ENCODE assay signal across 21 cellular contexts in genomic region chr3:171995486-171995885, GRCh38.
"Had no signal": no experiment of that assay in that cellular context is flagged by ENCODE, and none has a peak within 500 bp of the region (broad histone marks: within the 10 kb centered on the region; RNA-seq: fewer than 3 reads in every experiment).

No MANE protein-coding gene starts in this region.

- H3K27ac ChIP-seq: body of pancreas, gastroesophageal sphincter, heart left ventricle, prostate gland, right atrium auricular region, suprapubic skin, transverse colon, vagina, WERI-Rb-1 had no signal

- H3K4me1 ChIP-seq: body of pancreas, gastroesophageal sphincter, heart left ventricle, prostate gland, right atrium auricular region, suprapubic skin, vagina had no signal

- H3K27me3 Mint-ChIP-seq: activated naive CD8-positive, alpha-beta T cell; stimulated activated naive CD8-positive, alpha-beta T cell treated with anti-CD3 and anti-CD28 coated beads, Interleukin-15, amount 100 ng/mL, for 72 hours had no signal

- H3K4me3 Mint-ChIP-seq: activated naive CD8-positive, alpha-beta T cell; immature natural killer cell; neural crest cell; stimulated activated naive CD8-positive, alpha-beta T cell treated with anti-CD3 and anti-CD28 coated beads, Interleukin-15, amount 100 ng/mL, for 72 hours had no signal

- DNase-seq: activated CD4-positive, alpha-beta T cell treated with anti-CD3 and anti-CD28 coated beads for 1 hour; activated gamma-delta T cell; amygdala; body of pancreas; effector CD4-positive, alpha-beta T cell; heart left ventricle; immature natural killer cell; small intestine; stimulated activated CD4-positive, alpha-beta T cell treated with anti-CD3 and anti-CD28 coated beads, Interleukin-4, amount 100 ng/mL, for 1 hour; stimulated activated naive CD8-positive, alpha-beta T cell treated with anti-CD3 and anti-CD28 coated beads, Interleukin-15, amount 100 ng/mL, for 72 hours; SW 1271; T-helper 2 cell; transverse colon; WERI-Rb-1 had no signal

- H3K36me3 ChIP-seq: gastroesophageal sphincter, heart left ventricle, prostate gland, right atrium auricular region, suprapubic skin, transverse colon, vagina, WERI-Rb-1 had no signal

- ATAC-seq: body of pancreas, gastroesophageal sphincter, heart left ventricle had no signal

- H3K27ac Mint-ChIP-seq: activated naive CD8-positive, alpha-beta T cell; immature natural killer cell; stimulated activated naive CD8-positive, alpha-beta T cell treated with anti-CD3 and anti-CD28 coated beads, Interleukin-15, amount 100 ng/mL, for 72 hours had no signal

- H3K27me3 ChIP-seq: body of pancreas, gastroesophageal sphincter, heart left ventricle, right atrium auricular region, suprapubic skin, transverse colon, vagina had no signal

- H3K4me3 ChIP-seq: body of pancreas, gastroesophageal sphincter, heart left ventricle, prostate gland, right atrium auricular region, suprapubic skin, transverse colon, vagina had no signal

- H3K9me3 ChIP-seq: body of pancreas, prostate gland, vagina had no signal
